In genomic region chr20:37259031-37259430, GRCh38 we compare ENCODE assay signal across 28 cellular contexts. TPM values are rescaled to one million over a fixed set of nuclear protein-coding genes. Genes with fewer than 3 reads are reported as not detected.
"Had no signal": no experiment of that assay in that cellular context is flagged by ENCODE, and none has a peak within 500 bp of the region (broad histone marks: within the 10 kb centered on the region; RNA-seq: fewer than 3 reads in every experiment).

No MANE protein-coding gene starts in this region.

- H3K4me1 ChIP-seq: heart right ventricle, lower lobe of right lung, prostate gland, right atrium auricular region, upper lobe of left lung had no signal

- ATAC-seq: heart right ventricle; left lobe of liver; lower lobe of right lung; stimulated activated naive CD8-positive, alpha-beta T cell treated with anti-CD3 and anti-CD28 coated beads, Interleukin-15, Interleukin-2, amounts not matched to agents 100 U/mL and 50 U/mL, for 24 hours; T-helper 17 cell had no signal

- H3K4me1 Mint-ChIP-seq: activated naive CD4-positive, alpha-beta T cell treated with anti-CD3 and anti-CD28 coated beads, Interleukin-2, amount 10 ng/mL, durations not matched to agents 7 days and 5 days; naive B cell had no signal

- DNase-seq: activated CD4-positive, alpha-beta memory T cell treated with anti-CD3 and anti-CD28 coated beads for 36 hours; activated CD4-positive, alpha-beta T cell treated with anti-CD3 and anti-CD28 coated beads for 48 hours; activated CD4-positive, CD25-positive, alpha-beta regulatory T cell; activated effector memory CD4-positive, alpha-beta T cell treated with Interleukin-2 at 50 U/mL for 16 hours; activated naive CD4-positive, alpha-beta T cell treated with anti-CD3 and anti-CD28 coated beads, Interleukin-2, amount 10 ng/mL, durations not matched to agents 7 days and 5 days; activated T-cell treated with anti-CD3 and anti-CD28 coated beads, Interleukin-2, amount 50 U/mL, for 48 hours; amygdala; effector CD4-positive, alpha-beta T cell; erythroblast; foreskin fibroblast; heart right ventricle; kidney; lower lobe of right lung; naive B cell; stimulated activated CD4-positive, alpha-beta T cell treated with anti-CD3 and anti-CD28 coated beads, Interleukin-4, amount 100 ng/mL, for 24 hours; stimulated activated naive CD8-positive, alpha-beta T cell treated with anti-CD3 and anti-CD28 coated beads, Interleukin-15, Interleukin-2, amounts not matched to agents 100 U/mL and 50 U/mL, for 24 hours; T-helper 17 cell; upper lobe of left lung had no signal

- H3K27me3 ChIP-seq: cardiac muscle cell, ovary, right atrium auricular region, upper lobe of left lung had no signal

- H3K9me3 ChIP-seq: lower lobe of right lung, ovary, prostate gland, upper lobe of left lung had no signal

- H3K4me3 ChIP-seq: cardiac muscle cell, heart right ventricle, lower lobe of right lung, ovary, prostate gland, right atrium auricular region, upper lobe of left lung had no signal

- H3K27ac ChIP-seq: cardiac muscle cell, heart right ventricle, lower lobe of right lung, ovary, prostate gland, right atrium auricular region, upper lobe of left lung had no signal

- H3K4me3 Mint-ChIP-seq: activated CD4-positive, alpha-beta memory T cell treated with anti-CD3 and anti-CD28 coated beads for 36 hours; activated naive CD4-positive, alpha-beta T cell treated with anti-CD3 and anti-CD28 coated beads, Interleukin-2, amount 10 ng/mL, durations not matched to agents 7 days and 5 days; T-helper 17 cell had no signal

- H3K36me3 ChIP-seq: cardiac muscle cell, heart right ventricle, lower lobe of right lung, ovary, prostate gland, right atrium auricular region, upper lobe of left lung had no signal

- H3K27ac Mint-ChIP-seq: activated CD4-positive, alpha-beta memory T cell treated with anti-CD3 and anti-CD28 coated beads for 36 hours; activated naive CD4-positive, alpha-beta T cell treated with anti-CD3 and anti-CD28 coated beads, Interleukin-2, amount 10 ng/mL, durations not matched to agents 7 days and 5 days; T-helper 17 cell had no signal

- H3K9me3 Mint-ChIP-seq: activated naive CD4-positive, alpha-beta T cell treated with anti-CD3 and anti-CD28 coated beads, Interleukin-2, amount 10 ng/mL, durations not matched to agents 7 days and 5 days had no signal

- H3K36me3 Mint-ChIP-seq: activated CD4-positive, alpha-beta memory T cell treated with anti-CD3 and anti-CD28 coated beads for 36 hours; activated naive CD4-positive, alpha-beta T cell treated with anti-CD3 and anti-CD28 coated beads, Interleukin-2, amount 10 ng/mL, durations not matched to agents 7 days and 5 days; naive B cell had no signal

RNA-seq across cellular contexts. Expression of gene GHRH, which starts 2.6 kb away (rescaled TPM):
- total RNA-seq: activated CD4-positive, alpha-beta memory T cell treated with anti-CD3 and anti-CD28 coated beads for 36 hours; chondrocyte; fibroblast of lung; kidney; left lobe of liver; lower lobe of right lung; mesenteric fat pad; mucosa of gallbladder; ovary; prostate gland; subcutaneous adipose tissue; T-helper 17 cell; upper lobe of left lung had no signal
- polyA plus RNA-seq: fibroblast of lung, ovary had no signal
